Comparison of ENCODE assay signal across 16 cellular contexts in the genomic region with DNA sequence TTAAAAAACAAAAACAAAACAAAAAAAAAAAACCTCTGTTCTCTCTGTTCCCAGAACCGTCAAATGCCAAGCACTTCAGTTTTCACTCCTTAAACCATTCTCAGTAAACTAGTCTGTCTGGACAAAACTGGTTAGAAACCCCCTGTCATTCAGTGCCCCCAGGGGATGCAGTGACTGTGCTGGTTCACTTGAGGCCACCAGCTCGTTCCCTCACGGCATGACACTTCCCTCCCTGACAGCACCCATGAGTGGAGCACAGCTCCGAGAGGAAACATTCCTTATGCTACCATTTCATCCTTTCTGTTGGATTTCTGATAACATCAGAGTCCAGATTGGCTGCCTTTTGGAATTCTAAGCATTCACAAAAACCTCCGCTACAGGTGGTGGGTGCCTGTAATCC.
A peak's percentile ranks its signal among the peaks of the same experiment; 100 is the strongest.
DNase-seq lines count a peak whose midpoint lies in the region; ATAC-seq, FAIRE-seq and TF ChIP-seq lines count a peak whose summit lies in the region.
"Had no signal": no experiment of that assay in that cellular context is flagged by ENCODE, and none has a peak within 500 bp of the region (broad histone marks: within the 10 kb centered on the region; RNA-seq: fewer than 3 reads in every experiment).

No MANE protein-coding gene starts in this region.

- CTCF ChIA-PET in Caco-2 (lab: Charles Lee): interaction anchor here (0.7 kb wide), 1 partner anchor 8 kb away, joined by 3 read pairs; no protein-coding TSS in a partner anchor

- H3K36me3 ChIP-seq in Caco-2 (ENCODE audit: control insufficient read depth, insufficient read depth, low read length) (peaks cover 1% of the 10 kb centered on the region), astrocyte (ENCODE audit: insufficient read depth, low read length) (no peaks in the 10 kb centered on the region)

- DNase-seq in Caco-2 (peak in 1 of 2 experiments; percentile 52), astrocyte (ENCODE audit: low read depth) (no peak), mesothelial cell of epicardium (ENCODE audit: low spot score in 2 of 2, unreplicated experiment in 2 of 2) (no peak), amygdala (lab: John Stamatoyannopoulos, UW) (no peak), NCI-H524 (lab: John Stamatoyannopoulos, UW) (no peak)
- DNase-seq: CD8-positive, alpha-beta T cell; DMS53; H7 had no signal

- TF ChIP-seq CTCF in Caco-2 (IDR thresholded peaks at IDR 0.05; ENCODE audit: insufficient read depth in 1 of 2, low read depth in 1 of 2, low read length in 1 of 2, severe bottlenecking in 1 of 2, unreplicated experiment in 1 of 2): no peak
- TF ChIP-seq CTCF in astrocyte (IDR thresholded peaks at IDR 0.05; ENCODE audit: insufficient read depth, low read depth, low read length): no peak
- no peak for TF ChIP-seq CTCF in mesothelial cell of epicardium (IDR thresholded peaks at IDR 0.05; ENCODE audit: unreplicated experiment)

- H3K4me3 Mint-ChIP-seq in Caco-2 (ENCODE audit: unreplicated experiment): no peak overlapping the region
- peak overlapping the region; percentile 56 for H3K4me3 Mint-ChIP-seq in astrocyte (ENCODE audit: unreplicated experiment)
- no peak overlapping the region for H3K4me3 Mint-ChIP-seq in mesothelial cell of epicardium
- H3K4me3 Mint-ChIP-seq: CD14-positive monocyte; CD8-positive, alpha-beta T cell; GM23338 had no signal

- H3K79me2 ChIP-seq in astrocyte (ENCODE audit: insufficient read depth, low read length): no peaks in the 10 kb centered on the region

- H3K27ac Mint-ChIP-seq in Caco-2 (ENCODE audit: unreplicated experiment): peak overlapping the region; percentile 53
- H3K27ac Mint-ChIP-seq in astrocyte (ENCODE audit: unreplicated experiment): no peak overlapping the region
- H3K27ac Mint-ChIP-seq in mesothelial cell of epicardium: peak overlapping the region; percentile 55
- H3K27ac Mint-ChIP-seq: CD8-positive, alpha-beta T cell; GM23338 had no signal

- H3K4me1 Mint-ChIP-seq in Caco-2 (ENCODE audit: low read depth, unreplicated experiment) (peaks cover 9% of the 10 kb centered on the region), astrocyte (ENCODE audit: low read depth, unreplicated experiment) (peaks cover 17% of the 10 kb centered on the region), mesothelial cell of epicardium (peaks cover 56% of the 10 kb centered on the region)
- H3K4me1 Mint-ChIP-seq: CD14-positive monocyte had no signal

- H3K36me3 Mint-ChIP-seq in Caco-2 (ENCODE audit: insufficient read depth, unreplicated experiment): peaks cover 65% of the 10 kb centered on the region
- H3K36me3 Mint-ChIP-seq in astrocyte (ENCODE audit: low read depth, unreplicated experiment): peaks cover 45% of the 10 kb centered on the region
- no peaks in the 10 kb centered on the region for H3K36me3 Mint-ChIP-seq in mesothelial cell of epicardium
- H3K36me3 Mint-ChIP-seq: CD14-positive monocyte; CD8-positive, alpha-beta T cell had no signal

- no peak overlapping the region for H2AFZ ChIP-seq in astrocyte (ENCODE audit: low read depth, low read length)
- H2AFZ ChIP-seq: GM23338 had no signal

- 0 out of 2 replicates have a peak, but pooled peaks cover 10% of the 10 kb centered on the region for H3K4me1 ChIP-seq in Caco-2
- H3K4me1 ChIP-seq in astrocyte (ENCODE audit: insufficient read depth, low read length): no peaks in the 10 kb centered on the region

- no peaks in the 10 kb centered on the region for H3K27me3 ChIP-seq in Caco-2 (replicated peaks; ENCODE audit: control insufficient read depth, insufficient read depth, low read length)
- H3K27me3 ChIP-seq in astrocyte (ENCODE audit: insufficient read depth, low read length): no peaks in the 10 kb centered on the region

- no peak for FAIRE-seq in astrocyte (lab: Jason Lieb, UNC)
- FAIRE-seq: A204.1, GM18507, K562 had no signal

- H3K27ac ChIP-seq in astrocyte (ENCODE audit: low read depth, low read length): no peak overlapping the region
- H3K27ac ChIP-seq: HL-60 had no signal

- POLR2A ChIA-PET in Caco-2 (lab: Charles Lee): no interaction called here

- H3K4me2 ChIP-seq in astrocyte (ENCODE audit: low read length): no peak overlapping the region
- H3K4me2 ChIP-seq: GM23338 had no signal

- H4K20me1 ChIP-seq in astrocyte (ENCODE audit: insufficient read depth, low read length): no peaks in the 10 kb centered on the region

- intact Hi-C loops in Caco-2 (cut with micrococcal nuclease; ENCODE audit: unreplicated experiment): no loop called here

- no peak overlapping the region for H3K9ac ChIP-seq in astrocyte (ENCODE audit: low read length)

- H3K27me3 Mint-ChIP-seq in Caco-2 (ENCODE audit: insufficient read depth, unreplicated experiment) (no peaks in the 10 kb centered on the region), astrocyte (ENCODE audit: low read depth, unreplicated experiment) (peaks cover 6% of the 10 kb centered on the region), mesothelial cell of epicardium (ENCODE audit: low read depth) (no peaks in the 10 kb centered on the region)

- H3K4me3 ChIP-seq in Caco-2 (ENCODE audit: low read depth, low read length) (no peak overlapping the region), astrocyte (ENCODE audit: insufficient read depth, low read depth, low read length) (no peak overlapping the region)
- H3K4me3 ChIP-seq: GM23338, K562 had no signal

- no TSS peak for BruUV-seq in Caco-2 (replicated peaks; lab: Mats Ljungman, UMichigan)

- ATAC-seq in HG03521 (IDR thresholded peaks at IDR 0.05; ENCODE audit: unreplicated experiment) (no peak), HG03442 (IDR thresholded peaks at IDR 0.05; ENCODE audit: unreplicated experiment) (no peak)
- ATAC-seq: CD8-positive, alpha-beta T cell; GM23338; K562 had no signal

- H3K9me3 Mint-ChIP-seq in Caco-2 (ENCODE audit: unreplicated experiment) (no peaks in the 10 kb centered on the region), astrocyte (ENCODE audit: unreplicated experiment) (peaks cover 2% of the 10 kb centered on the region), mesothelial cell of epicardium (no peaks in the 10 kb centered on the region)
- H3K9me3 Mint-ChIP-seq: CD14-positive monocyte; CD8-positive, alpha-beta T cell; GM23338 had no signal

- no peaks in the 10 kb centered on the region for H3K9me3 ChIP-seq in Caco-2
- no peaks in the 10 kb centered on the region for H3K9me3 ChIP-seq in astrocyte (ENCODE audit: insufficient read depth, low read depth, low read length)
